2 cellular contexts compared by ENCODE assay signal in the genomic region with DNA sequence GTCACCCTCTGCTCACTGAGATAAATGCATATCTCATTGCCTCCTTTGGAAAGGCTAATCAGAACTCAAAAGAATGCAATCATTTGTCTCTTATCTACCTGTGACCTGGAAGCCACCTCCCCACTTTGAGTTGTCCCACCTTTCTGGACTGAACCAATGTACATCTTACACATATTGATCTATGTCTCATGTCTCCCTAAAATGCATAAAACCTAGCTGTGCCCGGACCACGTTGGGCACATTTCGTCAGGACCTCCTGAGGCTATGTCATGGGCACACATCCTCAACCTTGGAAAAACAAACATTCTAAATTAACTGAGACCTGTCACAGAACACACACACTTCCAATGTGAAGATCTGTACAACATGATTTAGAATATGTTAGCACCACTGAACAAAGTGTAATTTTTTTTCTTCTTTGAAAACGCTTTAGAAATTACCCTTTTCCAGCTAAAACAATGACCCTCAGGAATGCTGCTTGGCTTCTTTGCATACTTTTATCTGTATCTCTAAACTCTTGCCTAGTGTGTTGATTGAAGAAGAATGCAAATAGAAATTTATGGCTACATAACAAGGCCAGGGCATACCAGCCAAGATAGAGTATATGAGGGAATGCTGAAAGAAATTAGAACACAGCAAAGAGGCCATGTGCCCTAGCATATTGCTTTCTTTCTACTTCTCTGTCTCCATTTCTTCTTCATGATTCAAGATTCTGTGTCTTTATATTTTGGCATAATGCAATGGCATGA.
A peak's percentile ranks its signal among the peaks of the same experiment; 100 is the strongest.
TF ChIP-seq lines count a peak whose summit lies in the region.

No MANE protein-coding gene starts in this region.

TF ChIP-seq in HEK293, 187 proteins besides CTCF, POLR2A, EP300 and RAD21 (continued from another document and continues in another):
- TF ChIP-seq, protein P1, sequence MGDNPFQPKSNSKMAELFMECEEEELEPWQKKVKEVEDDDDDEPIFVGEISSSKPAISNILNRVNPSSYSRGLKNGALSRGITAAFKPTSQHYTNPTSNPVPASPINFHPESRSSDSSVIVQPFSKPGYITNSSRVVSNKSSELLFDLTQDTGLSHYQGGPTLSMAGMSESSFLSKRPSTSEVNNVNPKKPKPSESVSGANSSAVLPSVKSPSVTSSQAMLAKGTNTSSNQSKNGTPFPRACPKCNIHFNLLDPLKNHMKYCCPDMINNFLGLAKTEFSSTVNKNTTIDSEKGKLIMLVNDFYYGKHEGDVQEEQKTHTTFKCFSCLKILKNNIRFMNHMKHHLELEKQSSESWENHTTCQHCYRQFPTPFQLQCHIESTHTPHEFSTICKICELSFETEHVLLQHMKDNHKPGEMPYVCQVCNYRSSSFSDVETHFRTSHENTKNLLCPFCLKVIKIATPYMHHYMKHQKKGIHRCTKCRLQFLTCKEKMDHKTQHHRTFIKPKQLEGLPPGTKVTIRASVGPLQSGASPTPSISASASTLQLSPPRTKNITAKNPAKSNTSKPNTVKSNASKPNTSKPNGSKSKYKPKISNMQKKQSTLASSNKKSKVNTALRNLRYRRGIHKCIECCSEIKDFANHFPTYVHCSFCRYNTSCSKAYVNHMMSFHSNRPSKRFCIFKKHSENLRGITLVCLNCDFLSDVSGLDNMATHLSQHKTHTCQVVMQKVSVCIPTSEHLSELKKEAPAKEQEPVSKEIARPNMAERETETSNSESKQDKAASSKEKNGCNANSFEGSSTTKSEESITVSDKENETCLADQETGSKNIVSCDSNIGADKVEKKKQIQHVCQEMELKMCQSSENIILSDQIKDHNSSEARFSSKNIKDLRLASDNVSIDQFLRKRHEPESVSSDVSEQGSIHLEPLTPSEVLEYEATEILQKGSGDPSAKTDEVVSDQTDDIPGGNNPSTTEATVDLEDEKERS (tag by site-specific recombination; IDR thresholded peaks at IDR 0.05): no peak
- TF ChIP-seq, protein P2, sequence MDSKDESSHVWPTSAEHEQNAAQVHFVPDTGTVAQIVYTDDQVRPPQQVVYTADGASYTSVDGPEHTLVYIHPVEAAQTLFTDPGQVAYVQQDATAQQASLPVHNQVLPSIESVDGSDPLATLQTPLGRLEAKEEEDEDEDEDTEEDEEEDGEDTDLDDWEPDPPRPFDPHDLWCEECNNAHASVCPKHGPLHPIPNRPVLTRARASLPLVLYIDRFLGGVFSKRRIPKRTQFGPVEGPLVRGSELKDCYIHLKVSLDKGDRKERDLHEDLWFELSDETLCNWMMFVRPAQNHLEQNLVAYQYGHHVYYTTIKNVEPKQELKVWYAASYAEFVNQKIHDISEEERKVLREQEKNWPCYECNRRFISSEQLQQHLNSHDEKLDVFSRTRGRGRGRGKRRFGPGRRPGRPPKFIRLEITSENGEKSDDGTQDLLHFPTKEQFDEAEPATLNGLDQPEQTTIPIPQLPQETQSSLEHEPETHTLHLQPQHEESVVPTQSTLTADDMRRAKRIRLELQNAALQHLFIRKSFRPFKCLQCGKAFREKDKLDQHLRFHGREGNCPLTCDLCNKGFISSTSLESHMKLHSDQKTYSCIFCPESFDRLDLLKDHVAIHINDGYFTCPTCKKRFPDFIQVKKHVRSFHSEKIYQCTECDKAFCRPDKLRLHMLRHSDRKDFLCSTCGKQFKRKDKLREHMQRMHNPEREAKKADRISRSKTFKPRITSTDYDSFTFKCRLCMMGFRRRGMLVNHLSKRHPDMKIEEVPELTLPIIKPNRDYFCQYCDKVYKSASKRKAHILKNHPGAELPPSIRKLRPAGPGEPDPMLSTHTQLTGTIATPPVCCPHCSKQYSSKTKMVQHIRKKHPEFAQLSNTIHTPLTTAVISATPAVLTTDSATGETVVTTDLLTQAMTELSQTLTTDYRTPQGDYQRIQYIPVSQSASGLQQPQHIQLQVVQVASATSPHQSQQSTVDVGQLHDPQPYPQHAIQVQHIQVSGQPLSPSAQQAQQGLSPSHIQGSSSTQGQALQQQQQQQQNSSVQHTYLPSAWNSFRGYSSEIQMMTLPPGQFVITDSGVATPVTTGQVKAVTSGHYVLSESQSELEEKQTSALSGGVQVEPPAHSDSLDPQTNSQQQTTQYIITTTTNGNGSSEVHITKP (tag by site-specific recombination; IDR thresholded peaks at IDR 0.05): peak; percentile 44; the same call in 1 of the 2 replicates
- TF ChIP-seq, protein P3, sequence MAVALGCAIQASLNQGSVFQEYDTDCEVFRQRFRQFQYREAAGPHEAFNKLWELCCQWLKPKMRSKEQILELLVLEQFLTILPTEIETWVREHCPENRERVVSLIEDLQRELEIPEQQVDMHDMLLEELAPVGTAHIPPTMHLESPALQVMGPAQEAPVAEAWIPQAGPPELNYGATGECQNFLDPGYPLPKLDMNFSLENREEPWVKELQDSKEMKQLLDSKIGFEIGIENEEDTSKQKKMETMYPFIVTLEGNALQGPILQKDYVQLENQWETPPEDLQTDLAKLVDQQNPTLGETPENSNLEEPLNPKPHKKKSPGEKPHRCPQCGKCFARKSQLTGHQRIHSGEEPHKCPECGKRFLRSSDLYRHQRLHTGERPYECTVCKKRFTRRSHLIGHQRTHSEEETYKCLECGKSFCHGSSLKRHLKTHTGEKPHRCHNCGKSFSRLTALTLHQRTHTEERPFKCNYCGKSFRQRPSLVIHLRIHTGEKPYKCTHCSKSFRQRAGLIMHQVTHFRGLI (tag by site-specific recombination; IDR thresholded peaks at IDR 0.05): peak; percentile 46; the same call in 1 of the 2 replicates
- TF ChIP-seq WT1 (tag by site-specific recombination; IDR thresholded peaks at IDR 0.05) (no peak), ZNF426 (tag by site-specific recombination; IDR thresholded peaks at IDR 0.05) (no peak), MEIS1 (CRISPR knock-in tag; IDR thresholded peaks at IDR 0.05; ENCODE audit: borderline replicate concordance) (no peak), ZNF558 (tag by site-specific recombination; IDR thresholded peaks at IDR 0.05) (no peak), ZNF114 (tag by site-specific recombination; IDR thresholded peaks at IDR 0.05) (no peak), ZNF791 (tag by site-specific recombination; IDR thresholded peaks at IDR 0.05) (no peak)
- TF ChIP-seq, protein P4, sequence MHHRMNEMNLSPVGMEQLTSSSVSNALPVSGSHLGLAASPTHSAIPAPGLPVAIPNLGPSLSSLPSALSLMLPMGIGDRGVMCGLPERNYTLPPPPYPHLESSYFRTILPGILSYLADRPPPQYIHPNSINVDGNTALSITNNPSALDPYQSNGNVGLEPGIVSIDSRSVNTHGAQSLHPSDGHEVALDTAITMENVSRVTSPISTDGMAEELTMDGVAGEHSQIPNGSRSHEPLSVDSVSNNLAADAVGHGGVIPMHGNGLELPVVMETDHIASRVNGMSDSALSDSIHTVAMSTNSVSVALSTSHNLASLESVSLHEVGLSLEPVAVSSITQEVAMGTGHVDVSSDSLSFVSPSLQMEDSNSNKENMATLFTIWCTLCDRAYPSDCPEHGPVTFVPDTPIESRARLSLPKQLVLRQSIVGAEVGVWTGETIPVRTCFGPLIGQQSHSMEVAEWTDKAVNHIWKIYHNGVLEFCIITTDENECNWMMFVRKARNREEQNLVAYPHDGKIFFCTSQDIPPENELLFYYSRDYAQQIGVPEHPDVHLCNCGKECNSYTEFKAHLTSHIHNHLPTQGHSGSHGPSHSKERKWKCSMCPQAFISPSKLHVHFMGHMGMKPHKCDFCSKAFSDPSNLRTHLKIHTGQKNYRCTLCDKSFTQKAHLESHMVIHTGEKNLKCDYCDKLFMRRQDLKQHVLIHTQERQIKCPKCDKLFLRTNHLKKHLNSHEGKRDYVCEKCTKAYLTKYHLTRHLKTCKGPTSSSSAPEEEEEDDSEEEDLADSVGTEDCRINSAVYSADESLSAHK (tag by site-specific recombination; IDR thresholded peaks at IDR 0.05): no peak

TF ChIP-seq in HepG2, 621 proteins besides CTCF, POLR2A, EP300 and RAD21 (continued from another document and continues in another):
- TF ChIP-seq TBX2 (CRISPR knock-in tag; IDR thresholded peaks at IDR 0.05; ENCODE audit: borderline replicate concordance) (peak; percentile 69), ZNF138 (CRISPR knock-in tag; IDR thresholded peaks at IDR 0.05; ENCODE audit: low read depth) (0 out of 2 replicates have a peak, but pooled peaks have one; percentile 45), ZNF7 (CRISPR knock-in tag; IDR thresholded peaks at IDR 0.05) (peak; percentile 96), ETV5 (CRISPR knock-in tag; IDR thresholded peaks at IDR 0.05; ENCODE audit: borderline replicate concordance) (no peak), ZNF841 (CRISPR knock-in tag; IDR thresholded peaks at IDR 0.05; ENCODE audit: borderline replicate concordance) (no peak), TEAD3 (CRISPR knock-in tag; optimal IDR thresholded peaks at IDR 0.05; ENCODE audit: borderline replicate concordance) (peak; percentile 68), SMYD3 (CRISPR knock-in tag; IDR thresholded peaks at IDR 0.05) (0 out of 2 replicates have a peak, but pooled peaks have one; percentile 68), ZNF124 (CRISPR knock-in tag; IDR thresholded peaks at IDR 0.05) (no peak), FOXA1 (IDR thresholded peaks at IDR 0.05) (no peak), FOXA1 (CRISPR knock-in tag; IDR thresholded peaks at IDR 0.05) (peak; percentile 6; the same call in 1 of the 2 replicates), JARID2 (CRISPR knock-in tag; IDR thresholded peaks at IDR 0.05; ENCODE audit: insufficient replicate concordance) (no peak), RFXANK (CRISPR knock-in tag; IDR thresholded peaks at IDR 0.05) (no peak), NR2F6 (IDR thresholded peaks at IDR 0.05) (0 out of 2 replicates have a peak, but pooled peaks have one; percentile 14), NR2F6 (CRISPR knock-in tag; IDR thresholded peaks at IDR 0.05) (no peak), RNF2 (conservative IDR thresholded peaks at IDR 0.05; ENCODE audit: low read depth) (no peak), NFE2L2 (IDR thresholded peaks at IDR 0.05; ENCODE audit: low read length) (no peak), SALL1 (CRISPR knock-in tag; IDR thresholded peaks at IDR 0.05) (0 out of 2 replicates have a peak, but pooled peaks have one; percentile 9), NCOR1 (IDR thresholded peaks at IDR 0.05; ENCODE audit: borderline replicate concordance, low read length) (no peak), MLLT10 (CRISPR knock-in tag; IDR thresholded peaks at IDR 0.05) (no peak)
- TF ChIP-seq, protein P5, sequence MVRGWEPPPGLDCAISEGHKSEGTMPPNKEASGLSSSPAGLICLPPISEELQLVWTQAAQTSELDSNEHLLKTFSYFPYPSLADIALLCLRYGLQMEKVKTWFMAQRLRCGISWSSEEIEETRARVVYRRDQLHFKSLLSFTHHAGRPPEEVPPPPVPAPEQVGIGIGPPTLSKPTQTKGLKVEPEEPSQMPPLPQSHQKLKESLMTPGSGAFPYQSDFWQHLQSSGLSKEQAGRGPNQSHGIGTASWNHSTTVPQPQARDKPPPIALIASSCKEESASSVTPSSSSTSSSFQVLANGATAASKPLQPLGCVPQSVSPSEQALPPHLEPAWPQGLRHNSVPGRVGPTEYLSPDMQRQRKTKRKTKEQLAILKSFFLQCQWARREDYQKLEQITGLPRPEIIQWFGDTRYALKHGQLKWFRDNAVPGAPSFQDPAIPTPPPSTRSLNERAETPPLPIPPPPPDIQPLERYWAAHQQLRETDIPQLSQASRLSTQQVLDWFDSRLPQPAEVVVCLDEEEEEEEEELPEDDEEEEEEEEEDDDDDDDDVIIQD (CRISPR knock-in tag; IDR thresholded peaks at IDR 0.05; ENCODE audit: low read depth): no peak
- TF ChIP-seq, protein P6, sequence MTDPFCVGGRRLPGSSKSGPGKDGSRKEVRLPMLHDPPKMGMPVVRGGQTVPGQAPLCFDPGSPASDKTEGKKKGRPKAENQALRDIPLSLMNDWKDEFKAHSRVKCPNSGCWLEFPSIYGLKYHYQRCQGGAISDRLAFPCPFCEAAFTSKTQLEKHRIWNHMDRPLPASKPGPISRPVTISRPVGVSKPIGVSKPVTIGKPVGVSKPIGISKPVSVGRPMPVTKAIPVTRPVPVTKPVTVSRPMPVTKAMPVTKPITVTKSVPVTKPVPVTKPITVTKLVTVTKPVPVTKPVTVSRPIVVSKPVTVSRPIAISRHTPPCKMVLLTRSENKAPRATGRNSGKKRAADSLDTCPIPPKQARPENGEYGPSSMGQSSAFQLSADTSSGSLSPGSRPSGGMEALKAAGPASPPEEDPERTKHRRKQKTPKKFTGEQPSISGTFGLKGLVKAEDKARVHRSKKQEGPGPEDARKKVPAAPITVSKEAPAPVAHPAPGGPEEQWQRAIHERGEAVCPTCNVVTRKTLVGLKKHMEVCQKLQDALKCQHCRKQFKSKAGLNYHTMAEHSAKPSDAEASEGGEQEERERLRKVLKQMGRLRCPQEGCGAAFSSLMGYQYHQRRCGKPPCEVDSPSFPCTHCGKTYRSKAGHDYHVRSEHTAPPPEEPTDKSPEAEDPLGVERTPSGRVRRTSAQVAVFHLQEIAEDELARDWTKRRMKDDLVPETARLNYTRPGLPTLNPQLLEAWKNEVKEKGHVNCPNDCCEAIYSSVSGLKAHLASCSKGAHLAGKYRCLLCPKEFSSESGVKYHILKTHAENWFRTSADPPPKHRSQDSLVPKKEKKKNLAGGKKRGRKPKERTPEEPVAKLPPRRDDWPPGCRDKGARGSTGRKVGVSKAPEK (CRISPR knock-in tag; IDR thresholded peaks at IDR 0.05; ENCODE audit: borderline replicate concordance): 0 out of 2 replicates have a peak, but pooled peaks have one; percentile 22
- TF ChIP-seq, protein P7, sequence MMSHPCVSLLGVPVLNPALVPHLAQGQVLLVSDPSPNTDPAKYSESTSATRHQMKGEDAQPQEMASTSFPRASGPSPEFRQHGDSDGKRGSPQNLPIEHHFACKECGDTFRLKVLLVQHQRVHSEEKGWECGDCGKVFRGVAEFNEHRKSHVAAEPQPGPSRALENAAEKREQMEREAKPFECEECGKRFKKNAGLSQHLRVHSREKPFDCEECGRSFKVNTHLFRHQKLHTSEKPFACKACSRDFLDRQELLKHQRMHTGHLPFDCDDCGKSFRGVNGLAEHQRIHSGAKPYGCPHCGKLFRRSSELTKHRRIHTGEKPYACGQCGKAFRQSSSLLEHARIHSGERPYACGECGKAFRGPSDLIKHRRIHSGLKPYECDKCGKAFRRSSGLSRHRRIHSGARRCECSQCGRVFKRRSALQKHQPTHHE (CRISPR knock-in tag; IDR thresholded peaks at IDR 0.05; ENCODE audit: borderline replicate concordance): no peak
- TF ChIP-seq, protein P8, sequence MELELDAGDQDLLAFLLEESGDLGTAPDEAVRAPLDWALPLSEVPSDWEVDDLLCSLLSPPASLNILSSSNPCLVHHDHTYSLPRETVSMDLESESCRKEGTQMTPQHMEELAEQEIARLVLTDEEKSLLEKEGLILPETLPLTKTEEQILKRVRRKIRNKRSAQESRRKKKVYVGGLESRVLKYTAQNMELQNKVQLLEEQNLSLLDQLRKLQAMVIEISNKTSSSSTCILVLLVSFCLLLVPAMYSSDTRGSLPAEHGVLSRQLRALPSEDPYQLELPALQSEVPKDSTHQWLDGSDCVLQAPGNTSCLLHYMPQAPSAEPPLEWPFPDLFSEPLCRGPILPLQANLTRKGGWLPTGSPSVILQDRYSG (CRISPR knock-in tag; IDR thresholded peaks at IDR 0.05): no peak
- TF ChIP-seq, protein P9, sequence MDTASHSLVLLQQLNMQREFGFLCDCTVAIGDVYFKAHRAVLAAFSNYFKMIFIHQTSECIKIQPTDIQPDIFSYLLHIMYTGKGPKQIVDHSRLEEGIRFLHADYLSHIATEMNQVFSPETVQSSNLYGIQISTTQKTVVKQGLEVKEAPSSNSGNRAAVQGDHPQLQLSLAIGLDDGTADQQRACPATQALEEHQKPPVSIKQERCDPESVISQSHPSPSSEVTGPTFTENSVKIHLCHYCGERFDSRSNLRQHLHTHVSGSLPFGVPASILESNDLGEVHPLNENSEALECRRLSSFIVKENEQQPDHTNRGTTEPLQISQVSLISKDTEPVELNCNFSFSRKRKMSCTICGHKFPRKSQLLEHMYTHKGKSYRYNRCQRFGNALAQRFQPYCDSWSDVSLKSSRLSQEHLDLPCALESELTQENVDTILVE (CRISPR knock-in tag; IDR thresholded peaks at IDR 0.05): no peak
- TF ChIP-seq, protein P10, sequence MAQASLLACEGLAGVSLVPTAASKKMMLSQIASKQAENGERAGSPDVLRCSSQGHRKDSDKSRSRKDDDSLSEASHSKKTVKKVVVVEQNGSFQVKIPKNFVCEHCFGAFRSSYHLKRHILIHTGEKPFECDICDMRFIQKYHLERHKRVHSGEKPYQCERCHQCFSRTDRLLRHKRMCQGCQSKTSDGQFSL (CRISPR knock-in tag; IDR thresholded peaks at IDR 0.05): no peak
